In the genomic region with DNA sequence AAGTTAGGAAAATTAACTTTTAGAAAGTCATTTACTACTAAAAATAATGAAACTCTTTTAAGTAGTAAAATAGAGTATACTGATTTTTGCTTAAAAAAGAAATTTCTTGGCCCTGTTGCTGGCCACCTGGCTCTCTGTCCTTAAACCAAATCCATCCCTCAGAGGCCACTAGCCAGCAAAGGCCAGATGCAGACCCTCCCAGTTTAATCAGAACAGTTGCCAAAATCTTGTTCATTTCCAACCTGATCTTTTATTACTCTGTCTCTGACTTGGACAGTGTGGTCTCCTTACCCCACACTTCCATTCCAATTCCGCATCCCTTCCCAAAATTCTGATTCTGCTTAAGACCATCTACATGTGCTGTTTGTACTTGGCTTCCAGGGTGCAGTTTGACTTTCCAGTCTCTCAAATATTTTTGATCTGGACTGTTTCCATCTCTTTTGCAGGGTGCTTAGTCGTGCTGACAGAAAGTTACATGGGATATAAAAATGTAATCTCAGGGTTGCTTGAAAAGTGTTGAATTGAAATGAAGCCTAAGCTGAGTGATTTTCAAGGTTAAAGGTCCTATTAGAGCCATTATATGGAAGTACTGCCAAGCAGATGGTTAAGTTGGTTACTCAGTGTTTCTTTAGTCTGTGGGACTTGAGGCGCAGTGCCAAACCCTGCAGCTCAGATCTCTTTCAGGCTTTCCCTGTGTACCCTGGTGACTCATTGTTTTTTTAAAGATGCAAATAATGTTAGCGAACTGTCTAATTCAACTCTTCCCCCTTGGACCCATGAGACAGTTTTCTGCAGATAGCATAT, we compare ENCODE assay signal across 10 cellular contexts. TPM values are rescaled to one million over a fixed set of nuclear protein-coding genes. Genes with fewer than 3 reads are reported as not detected.
DNase-seq lines count a peak whose midpoint lies in the region; ATAC-seq and TF ChIP-seq lines count a peak whose summit lies in the region.
"Had no signal": no experiment of that assay in that cellular context is flagged by ENCODE, and none has a peak within 500 bp of the region (broad histone marks: within the 10 kb centered on the region; RNA-seq: fewer than 3 reads in every experiment).

No MANE protein-coding gene starts in this region.

- ATAC-seq in GM19468 (IDR thresholded peaks at IDR 0.05; ENCODE audit: extremely low read depth, unreplicated experiment) (peak; percentile 62), HG03442 (IDR thresholded peaks at IDR 0.05; ENCODE audit: unreplicated experiment) (peak; percentile 91)
- peak; percentile 75 for ATAC-seq in stimulated activated naive CD8-positive, alpha-beta T cell treated with anti-CD3 and anti-CD28 coated beads, Interleukin-15, amount 100 ng/mL, for 72 hours

- no peak overlapping the region for H3K27ac ChIP-seq in tibial nerve

- H3K4me1 Mint-ChIP-seq in glutamatergic neuron (ENCODE audit: low read depth, unreplicated experiment), result peaks cover 51% of the 10 kb centered on the region
- peaks cover 25% of the 10 kb centered on the region for H3K4me1 Mint-ChIP-seq in stimulated activated naive CD8-positive, alpha-beta T cell treated with anti-CD3 and anti-CD28 coated beads, Interleukin-15, amount 100 ng/mL, for 72 hours

- H3K9me3 Mint-ChIP-seq in glutamatergic neuron (ENCODE audit: unreplicated experiment), result peaks cover 22% of the 10 kb centered on the region
- no peaks in the 10 kb centered on the region for H3K9me3 Mint-ChIP-seq in stimulated activated naive CD8-positive, alpha-beta T cell treated with anti-CD3 and anti-CD28 coated beads, Interleukin-15, amount 100 ng/mL, for 72 hours
- H3K9me3 Mint-ChIP-seq: T-helper 1 cell treated with Interleukin-12 subunit alpha and Interleukin-12 subunit beta and Interleukin-4 antibody, amounts not matched to agents 30 μg/mL and 1 μg/mL, for 36 hours had no signal

- no peak for TF ChIP-seq CTCF in glutamatergic neuron (IDR thresholded peaks at IDR 0.05; ENCODE audit: partially characterized antibody, unreplicated experiment)
- TF ChIP-seq CTCF in tibial nerve (IDR thresholded peaks at IDR 0.05), result no peak

- no peak overlapping the region for H3K4me3 ChIP-seq in tibial nerve

- H3K27ac Mint-ChIP-seq in glutamatergic neuron (ENCODE audit: unreplicated experiment), result peak overlapping the region; percentile 100
- H3K27ac Mint-ChIP-seq in stimulated activated naive CD8-positive, alpha-beta T cell treated with anti-CD3 and anti-CD28 coated beads, Interleukin-15, amount 100 ng/mL, for 72 hours, result no peak overlapping the region
- H3K27ac Mint-ChIP-seq: T-helper 1 cell treated with Interleukin-12 subunit alpha and Interleukin-12 subunit beta and Interleukin-4 antibody, amounts not matched to agents 30 μg/mL and 1 μg/mL, for 36 hours had no signal

- no peaks in the 10 kb centered on the region for H3K36me3 ChIP-seq in tibial nerve

- H3K4me3 Mint-ChIP-seq in glutamatergic neuron (ENCODE audit: unreplicated experiment), result peak overlapping the region; percentile 5
- no peak overlapping the region for H3K4me3 Mint-ChIP-seq in stimulated activated naive CD8-positive, alpha-beta T cell treated with anti-CD3 and anti-CD28 coated beads, Interleukin-15, amount 100 ng/mL, for 72 hours
- H3K4me3 Mint-ChIP-seq: nephron; T-helper 1 cell treated with Interleukin-12 subunit alpha and Interleukin-12 subunit beta and Interleukin-4 antibody, amounts not matched to agents 30 μg/mL and 1 μg/mL, for 36 hours had no signal

- DNase-seq in EL, result peak; percentile 97
- peak; percentile 46 for DNase-seq in SW480 (ENCODE audit: low spot score)
- no peak for DNase-seq in glutamatergic neuron
- DNase-seq in stimulated activated naive CD8-positive, alpha-beta T cell treated with anti-CD3 and anti-CD28 coated beads, Interleukin-15, amount 100 ng/mL, for 72 hours, result no peak
- DNase-seq in tibial nerve (ENCODE audit: low spot score in 2 of 2), result no peak
- DNase-seq in midbrain (lab: John Stamatoyannopoulos, UW), result no peak

- H3K9me3 ChIP-seq in tibial nerve, result no peaks in the 10 kb centered on the region

- peaks cover 5% of the 10 kb centered on the region for H3K36me3 Mint-ChIP-seq in glutamatergic neuron (ENCODE audit: unreplicated experiment)

- no peak for TF ChIP-seq POLR2A in tibial nerve (IDR thresholded peaks at IDR 0.05)

- TF ChIP-seq EP300 in tibial nerve (IDR thresholded peaks at IDR 0.05), result no peak

- WGBS in tibial nerve, 2 donors, result 21 to 30% methylated on average over 4 of the region's 4 CpGs

- H3K4me1 ChIP-seq in tibial nerve, result peaks cover 0 to 33% (median 9%) of the 10 kb centered on the region in 4 donors

- no peaks in the 10 kb centered on the region for H3K27me3 ChIP-seq in tibial nerve

- H3K27me3 Mint-ChIP-seq in glutamatergic neuron (ENCODE audit: unreplicated experiment), result peaks cover 18% of the 10 kb centered on the region
- H3K27me3 Mint-ChIP-seq in stimulated activated naive CD8-positive, alpha-beta T cell treated with anti-CD3 and anti-CD28 coated beads, Interleukin-15, amount 100 ng/mL, for 72 hours, result peaks cover 6% of the 10 kb centered on the region

RNA-seq across cellular contexts. Expression of gene DCP2, which starts 18.4 kb away (rescaled TPM):
- 117 TPM for total RNA-seq in glutamatergic neuron (ENCODE audit: unreplicated experiment)
- total RNA-seq in tibial nerve, result 10 to 100 TPM; 26.7 to 35.3 (median 29.8) TPM

RNA-seq across cellular contexts. Expression of gene REEP5, which starts 36.1 kb away (rescaled TPM):
- total RNA-seq in glutamatergic neuron (ENCODE audit: unreplicated experiment) (108 TPM), tibial nerve (100 to 1,000 TPM in 1 of 4 donors, 10 to 100 TPM in 3; 81.9 to 101 (median 94.6) TPM)

Comparison
In these comparisons a context has a peak if more than half of its experiments do, and no peak if none do; other contexts are left out.
1. DNase-seq: peak in EL (single experiment) and SW480 (single experiment); none in glutamatergic neuron (single experiment), stimulated activated naive CD8-positive, alpha-beta T cell treated with anti-CD3 and anti-CD28 coated beads, Interleukin-15, amount 100 ng/mL, for 72 hours (0 of 2), tibial nerve (0 of 2) and midbrain (single experiment).
2. Peak in every context shown above with its lines, with median percentiles within 50 percentile points of each other: ATAC-seq.